In the genomic region with DNA sequence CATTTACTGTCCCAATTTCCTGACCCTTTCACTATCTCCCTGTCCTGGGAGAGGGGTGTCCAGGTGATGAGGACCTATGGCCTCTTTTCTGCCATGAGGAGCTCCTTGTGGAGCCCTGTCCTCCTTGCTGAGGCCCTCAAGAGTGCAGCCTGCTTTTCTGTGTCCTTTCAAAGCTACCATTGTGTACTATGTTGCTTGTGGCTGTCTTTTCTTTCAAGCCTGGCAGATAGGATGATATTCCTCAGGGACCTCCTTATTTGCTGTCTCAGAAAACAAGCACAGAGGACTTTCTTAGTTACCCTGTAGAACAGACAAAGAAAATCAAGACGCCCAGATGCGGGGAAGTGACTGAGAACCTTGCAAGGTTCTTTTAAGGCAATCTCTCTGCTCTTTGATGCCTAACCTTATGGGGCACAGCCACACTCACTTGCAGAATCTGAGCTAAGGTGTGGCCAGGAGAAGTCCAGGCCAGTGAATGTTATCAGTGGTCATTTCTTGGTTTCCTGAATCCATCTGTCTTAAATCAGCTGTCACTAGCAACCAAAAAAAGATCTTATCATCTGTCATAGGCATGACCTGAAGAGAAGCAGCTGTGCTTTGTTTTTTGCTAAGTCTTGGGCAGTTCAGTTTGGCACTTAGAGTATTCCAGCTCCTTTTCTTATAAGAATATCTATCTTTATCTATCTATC, we compare ENCODE assay signal across 14 cellular contexts. TPM values are rescaled to one million over a fixed set of nuclear protein-coding genes. Genes with fewer than 3 reads are reported as not detected.
DNase-seq lines count a peak whose midpoint lies in the region; ATAC-seq and TF ChIP-seq lines count a peak whose summit lies in the region.
"Had no signal": no experiment of that assay in that cellular context is flagged by ENCODE, and none has a peak within 500 bp of the region (broad histone marks: within the 10 kb centered on the region; RNA-seq: fewer than 3 reads in every experiment).

No MANE protein-coding gene starts in this region.

- TF ChIP-seq CTCF in mucosa of descending colon (IDR thresholded peaks at IDR 0.05), result no peak
- TF ChIP-seq CTCF in tibial nerve (IDR thresholded peaks at IDR 0.05), result no peak

- peak overlapping the region in 3 of 4 donors; percentile 53 to 87 (median 83) for H3K27ac ChIP-seq in tibial nerve
- H3K27ac ChIP-seq: psoas muscle, RWPE1 had no signal

- no peak for TF ChIP-seq POLR2A in tibial nerve (IDR thresholded peaks at IDR 0.05)

- TF ChIP-seq EP300 in tibial nerve (IDR thresholded peaks at IDR 0.05), result no peak

- H3K36me3 ChIP-seq in mucosa of descending colon (ENCODE audit: low read depth) (no peaks in the 10 kb centered on the region), tibial nerve (no peaks in the 10 kb centered on the region)

- DNase-seq in SK-N-DZ (ENCODE audit: low spot score) (peak; percentile 92), foreskin melanocyte (peak; percentile 65), mucosa of descending colon (no peak), tibial nerve (ENCODE audit: low spot score in 2 of 2) (no peak), OCI-M2 (lab: John Stamatoyannopoulos, UW; ENCODE audit: unreplicated experiment) (no peak), SKM-1 treated with dmso at 0.1 percent for 144 hours (lab: John Stamatoyannopoulos, UW; ENCODE audit: unreplicated experiment) (no peak)
- DNase-seq: activated naive CD4-positive, alpha-beta T cell treated with anti-CD3 and anti-CD28 coated beads, Interleukin-2, amount 50 U/mL, for 16 hours; central memory CD4-positive, alpha-beta T cell; NCI-H2029; NCI-H748 treated with DMSO at 0.1 percent for 48 hours; psoas muscle had no signal

- intact Hi-C loops in mucosa of descending colon (cut with DNase I, micrococcal nuclease), result no loop called here

- no peak overlapping the region for H3K4me3 ChIP-seq in mucosa of descending colon
- H3K4me3 ChIP-seq in tibial nerve, result no peak overlapping the region
- H3K4me3 ChIP-seq: psoas muscle had no signal

- H3K4me1 ChIP-seq in mucosa of descending colon (ENCODE audit: low read depth) (peaks cover 8% of the 10 kb centered on the region), tibial nerve (peaks cover 0 to 49% (median 36%) of the 10 kb centered on the region in 4 donors)
- H3K4me1 ChIP-seq: psoas muscle had no signal

- WGBS in tibial nerve, 2 donors, result 70 to 79% methylated on average over 2 of the region's 2 CpGs

- no peaks in the 10 kb centered on the region for H3K9me3 ChIP-seq in mucosa of descending colon
- no peaks in the 10 kb centered on the region for H3K9me3 ChIP-seq in tibial nerve
- H3K9me3 ChIP-seq: psoas muscle had no signal

- no peaks in the 10 kb centered on the region for H3K27me3 ChIP-seq in tibial nerve

- ATAC-seq in mucosa of descending colon (peak; percentile 34), HG02852 (IDR thresholded peaks at IDR 0.05; ENCODE audit: unreplicated experiment) (no peak), HG03565 (IDR thresholded peaks at IDR 0.05; ENCODE audit: unreplicated experiment) (no peak)
- ATAC-seq: psoas muscle had no signal

RNA-seq across cellular contexts. Expression of gene CARMIL1, which starts 17.2 kb away (rescaled TPM):
- 6.1 and 6.8 TPM in 2 replicates for polyA plus RNA-seq in SK-N-DZ (2014; cell fraction: cytosol; rRNA removed)
- polyA plus RNA-seq in SK-N-DZ (2014; cell fraction: nucleus; rRNA removed), result 4.8 and 6.5 TPM in 2 replicates
- total RNA-seq in mucosa of descending colon (10 to 100 TPM; 21.8 to 61.0 (median 44.8) TPM), tibial nerve (10 to 100 TPM; 29.1 to 43.5 (median 34.1) TPM)

Comparison
In these comparisons a context has a peak if more than half of its experiments do, and no peak if none do; other contexts are left out.
1. DNase-seq: peak in SK-N-DZ (single experiment) and foreskin melanocyte (single experiment); none in mucosa of descending colon (0 of 3), tibial nerve (0 of 2), OCI-M2 (single experiment) and SKM-1 treated with dmso at 0.1 percent for 144 hours (single experiment).